1 cellular context compared by ENCODE assay signal in the genomic region with DNA sequence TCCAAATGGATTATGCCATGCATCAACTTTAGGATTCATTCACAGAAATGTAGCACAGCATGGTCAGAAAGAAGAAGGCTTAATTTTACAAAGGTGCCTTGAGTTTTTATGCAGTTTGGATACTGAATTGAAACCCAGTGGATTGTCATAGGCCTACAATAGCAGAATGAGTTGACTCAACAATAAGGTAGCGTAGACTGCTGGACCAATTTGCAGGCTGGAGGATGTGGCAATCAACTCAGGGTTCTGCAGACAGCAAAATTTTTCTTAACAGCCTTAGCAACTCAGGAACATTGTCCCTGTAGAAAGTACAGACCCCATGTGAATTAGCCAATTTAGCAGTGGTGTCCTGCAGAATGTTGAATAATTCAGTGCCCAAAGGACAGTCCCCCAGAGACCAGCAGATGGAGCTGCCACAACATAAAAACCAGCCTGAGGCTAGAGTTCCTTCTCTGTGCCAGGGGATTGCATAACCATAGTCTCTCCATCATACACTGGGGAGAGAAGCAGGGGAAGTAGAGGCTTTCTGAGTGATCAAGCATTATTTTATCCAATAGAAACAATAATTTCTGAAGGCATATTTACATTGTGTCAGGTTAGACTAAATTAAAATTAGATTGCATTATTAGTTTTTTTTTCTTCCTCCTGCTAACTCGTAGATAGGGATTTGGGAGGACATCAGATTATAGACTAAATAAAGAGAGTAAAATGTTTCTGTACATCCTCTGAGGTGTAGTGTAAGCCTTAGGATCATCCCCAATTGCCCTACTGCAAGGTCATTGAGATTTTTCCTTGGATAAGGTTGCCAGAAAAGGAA.
TF ChIP-seq lines count a peak whose summit lies in the region.

No MANE protein-coding gene starts in this region.

TF ChIP-seq in endothelial cell of umbilical vein, 7 proteins besides CTCF, POLR2A, EP300 and RAD21:
- no peak for TF ChIP-seq GATA2 (IDR thresholded peaks at IDR 0.05; ENCODE audit: insufficient read depth, insufficient read length, low read depth, low read length)
- no peak for TF ChIP-seq JUN (IDR thresholded peaks at IDR 0.05; ENCODE audit: borderline replicate concordance, insufficient read depth, insufficient read length, low read depth)
- no peak for TF ChIP-seq EZH2 (IDR thresholded peaks at IDR 0.05; ENCODE audit: borderline replicate concordance, low read depth, low read length, severe bottlenecking)
- no peak for TF ChIP-seq MYC (IDR thresholded peaks at IDR 0.05; ENCODE audit: low read depth, low read length)
- TF ChIP-seq POLR2AphosphoS5 (IDR thresholded peaks at IDR 0.05; ENCODE audit: insufficient read depth, low read depth, low read length): no peak
- TF ChIP-seq, protein P1, sequence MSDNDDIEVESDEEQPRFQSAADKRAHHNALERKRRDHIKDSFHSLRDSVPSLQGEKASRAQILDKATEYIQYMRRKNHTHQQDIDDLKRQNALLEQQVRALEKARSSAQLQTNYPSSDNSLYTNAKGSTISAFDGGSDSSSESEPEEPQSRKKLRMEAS (IDR thresholded peaks at IDR 0.05; ENCODE audit: insufficient read depth, insufficient read length): no peak
- TF ChIP-seq FOS (IDR thresholded peaks at IDR 0.05; ENCODE audit: borderline replicate concordance, insufficient read depth, low read length): no peak
